Comparison of ENCODE assay signal across 12 cellular contexts in genomic region chr6:169786349-169786748, GRCh38.
"Had no signal": no experiment of that assay in that cellular context is flagged by ENCODE, and none has a peak within 500 bp of the region (broad histone marks: within the 10 kb centered on the region; RNA-seq: fewer than 3 reads in every experiment).

No MANE protein-coding gene starts in this region.

- H3K9me3 Mint-ChIP-seq: stimulated activated effector memory CD8-positive, alpha-beta T cell treated with anti-CD3 and anti-CD28 coated beads, Interleukin-12 subunit alpha, Interleukin-12 subunit beta, amount 100 ng/mL, for 72 hours had no signal

- DNase-seq: central memory CD4-positive, alpha-beta T cell; effector memory CD4-positive, alpha-beta T cell; gastrocnemius medialis; heart right ventricle; left ventricle myocardium inferior; mesendoderm; mucosa of descending colon; naive thymus-derived CD8-positive, alpha-beta T cell; right cardiac atrium; stimulated activated CD4-positive, alpha-beta T cell treated with anti-CD3 and anti-CD28 coated beads, Interleukin-2, amount 100 ng/mL, for 48 hours had no signal

- ATAC-seq: gastrocnemius medialis; heart right ventricle; mucosa of descending colon; naive thymus-derived CD8-positive, alpha-beta T cell; right cardiac atrium; stimulated activated effector memory CD8-positive, alpha-beta T cell treated with anti-CD3 and anti-CD28 coated beads, Interleukin-12 subunit alpha, Interleukin-12 subunit beta, amount 100 ng/mL, for 72 hours had no signal

- H3K4me3 Mint-ChIP-seq: naive thymus-derived CD8-positive, alpha-beta T cell; stimulated activated effector memory CD8-positive, alpha-beta T cell treated with anti-CD3 and anti-CD28 coated beads, Interleukin-12 subunit alpha, Interleukin-12 subunit beta, amount 100 ng/mL, for 72 hours; stimulated activated naive CD8-positive, alpha-beta T cell treated with anti-CD3 and anti-CD28 coated beads, Interleukin-15, Interleukin-2, amounts not matched to agents 100 ng/mL and 50 ng/mL, for 24 hours had no signal

- H3K27ac Mint-ChIP-seq: stimulated activated effector memory CD8-positive, alpha-beta T cell treated with anti-CD3 and anti-CD28 coated beads, Interleukin-12 subunit alpha, Interleukin-12 subunit beta, amount 100 ng/mL, for 72 hours; stimulated activated naive CD8-positive, alpha-beta T cell treated with anti-CD3 and anti-CD28 coated beads, Interleukin-15, Interleukin-2, amounts not matched to agents 100 ng/mL and 50 ng/mL, for 24 hours had no signal
